19 cellular contexts compared by ENCODE assay signal in genomic region chr21:44778499-44778911, GRCh38. TPM values are rescaled to one million over a fixed set of nuclear protein-coding genes. Genes with fewer than 3 reads are reported as not detected.
DNase-seq lines count a peak whose midpoint lies in the region; ATAC-seq and TF ChIP-seq lines count a peak whose summit lies in the region.
"Had no signal": no experiment of that assay in that cellular context is flagged by ENCODE, and none has a peak within 500 bp of the region (broad histone marks: within the 10 kb centered on the region; RNA-seq: fewer than 3 reads in every experiment).

No MANE protein-coding gene starts in this region.

- no peak overlapping the region for H2BK5ac ChIP-seq in H9 (ENCODE audit: insufficient read length, low read length)

- no peak overlapping the region for H3K27ac ChIP-seq in BLaER1 treated with 17β-estradiol and CSF1 and Interleukin-3, amounts not matched to agents 10 nM and 100 nM
- no peak overlapping the region for H3K27ac ChIP-seq in H9 (ENCODE audit: insufficient read length, low read depth, low read length)
- peak overlapping the region; percentile 48; the same call in 1 of the 2 replicates for H3K27ac ChIP-seq in SJCRH30
- no peak overlapping the region for H3K27ac ChIP-seq in OCI-LY7 (ENCODE audit: low read depth, low read length, poor library complexity, severe bottlenecking)
- H3K27ac ChIP-seq in tibial artery = no peak overlapping the region
- H3K27ac ChIP-seq: body of pancreas, neural progenitor cell had no signal

- peak; percentile 97 for ATAC-seq in left colon
- ATAC-seq in HG02642 (IDR thresholded peaks at IDR 0.05; ENCODE audit: poor library complexity, unreplicated experiment) = no peak
- ATAC-seq: body of pancreas had no signal

- H3K4me2 ChIP-seq in BLaER1 treated with 17β-estradiol and CSF1 and Interleukin-3, amounts not matched to agents 10 nM and 100 nM = peak overlapping the region in 7 of 11 experiments; percentile 3 to 55 (median 27); a peak in 6 of 22 replicates
- no peak overlapping the region for H3K4me2 ChIP-seq in H9 (ENCODE audit: insufficient read depth, insufficient read length, low read length)
- no peak overlapping the region for H3K4me2 ChIP-seq in OCI-LY7 (ENCODE audit: low read length)
- H3K4me2 ChIP-seq: neural progenitor cell had no signal

- peaks cover 52 to 99% (median 81%) of the 10 kb centered on the region in 11 experiments for H4K20me1 ChIP-seq in BLaER1 treated with 17β-estradiol and CSF1 and Interleukin-3, amounts not matched to agents 10 nM and 100 nM
- no peaks in the 10 kb centered on the region for H4K20me1 ChIP-seq in H9 (ENCODE audit: control insufficient read depth, insufficient read depth, insufficient read length)
- peaks cover 12% of the 10 kb centered on the region; the same call in 1 of the 2 replicates for H4K20me1 ChIP-seq in OCI-LY7 (ENCODE audit: insufficient read depth, low read length)

- H4K8ac ChIP-seq in H9 (replicated peaks; ENCODE audit: insufficient read length, low read depth, low read length) = no peak overlapping the region

- H3K9ac ChIP-seq in BLaER1 treated with 17β-estradiol and CSF1 and Interleukin-3, amounts not matched to agents 10 nM and 100 nM = no peak overlapping the region; a peak in 1 of 22 replicates
- H3K9ac ChIP-seq in H9 (ENCODE audit: extremely low read depth, insufficient read length, low read length) = no peak overlapping the region
- H3K9ac ChIP-seq: neural progenitor cell had no signal

- H3K4me1 Mint-ChIP-seq in H9 = no peaks in the 10 kb centered on the region; a peak in 1 of 4 replicates

- no peak overlapping the region for H4K5ac ChIP-seq in H9 (ENCODE audit: insufficient read length, low read depth, low read length)

- no peak overlapping the region for H4K91ac ChIP-seq in H9 (ENCODE audit: insufficient read length, low read depth, low read length)

- no peak overlapping the region for H2AK5ac ChIP-seq in H9 (ENCODE audit: insufficient read length, low read length)

- CTCF ChIA-PET in OCI-LY7 (lab: Charles Lee; ENCODE audit: unreplicated experiment) = no interaction called here

- H3K79me2 ChIP-seq in H9 (ENCODE audit: insufficient read depth, low read length) (peaks cover 2% of the 10 kb centered on the region; the same call in 1 of the 2 replicates), OCI-LY7 (ENCODE audit: insufficient read depth, low read depth, low read length) (peaks cover 41% of the 10 kb centered on the region)

- BruUV-seq in OCI-LY7 (replicated peaks; lab: Mats Ljungman, UMichigan) = no TSS peak

- H2BK15ac ChIP-seq in H9 (ENCODE audit: low read depth, low read length) = no peak overlapping the region

- intact Hi-C loops in left colon (cut with DNase I, micrococcal nuclease) = no loop called here
- intact Hi-C loops in OCI-LY7 (cut with micrococcal nuclease; ENCODE audit: unreplicated experiment) = no loop called here
- intact Hi-C loops in tibial artery (cut with DNase I; ENCODE audit: low total_unique reads) = no loop called here

- H3K9me3 Mint-ChIP-seq in H9 = no peaks in the 10 kb centered on the region; a peak in 1 of 5 replicates
- H3K9me3 Mint-ChIP-seq: activated B cell treated with CpG ODN at 0.5 μM for 24 hours; activated naive CD4-positive, alpha-beta T cell treated with anti-CD3 and anti-CD28 coated beads, Interleukin-2, amount 10 ng/mL, durations not matched to agents 7 days and 5 days; dendritic cell treated with granulocyte-macrophage colony-stimulating factor and Interleukin-4, amounts not matched to agents 40 ng/mL and 50 ng/mL, for 4 days; memory B cell; neural progenitor cell had no signal

- no peak overlapping the region for H3K4me3 ChIP-seq in BLaER1 treated with 17β-estradiol and CSF1 and Interleukin-3, amounts not matched to agents 10 nM and 100 nM
- H3K4me3 ChIP-seq in SJCRH30 = no peak overlapping the region
- no peak overlapping the region for H3K4me3 ChIP-seq in OCI-LY7 (ENCODE audit: low read depth, low read length, poor library complexity, severe bottlenecking)
- H3K4me3 ChIP-seq in tibial artery = no peak overlapping the region
- H3K4me3 ChIP-seq: body of pancreas, neural progenitor cell had no signal

- H3K4me1 ChIP-seq in BLaER1 treated with 17β-estradiol and CSF1 and Interleukin-3, amounts not matched to agents 10 nM and 100 nM = peaks cover 23 to 50% (median 43%) of the 10 kb centered on the region in 10 experiments
- H3K4me1 ChIP-seq in H9 (ENCODE audit: insufficient read depth, low read length) = no peaks in the 10 kb centered on the region
- peaks cover 41% of the 10 kb centered on the region for H3K4me1 ChIP-seq in SJCRH30
- H3K4me1 ChIP-seq in OCI-LY7 (ENCODE audit: insufficient read depth, low read length, poor library complexity, severe bottlenecking) = no peaks in the 10 kb centered on the region
- peaks cover 0 to 5% (median 0%) of the 10 kb centered on the region in 4 donors for H3K4me1 ChIP-seq in tibial artery
- H3K4me1 ChIP-seq: neural progenitor cell had no signal

- H3K9me2 ChIP-seq in OCI-LY7 (ENCODE audit: insufficient read depth, low read length) = no peaks in the 10 kb centered on the region

- H3K27me3 ChIP-seq in BLaER1 treated with 17β-estradiol and CSF1 and Interleukin-3, amounts not matched to agents 10 nM and 100 nM = no peaks in the 10 kb centered on the region
- H3K27me3 ChIP-seq in H9 (ENCODE audit: insufficient read depth, low read length) (no peaks in the 10 kb centered on the region), SJCRH30 (no peaks in the 10 kb centered on the region), tibial artery (no peaks in the 10 kb centered on the region)
- H3K27me3 ChIP-seq: body of pancreas, neural progenitor cell had no signal

- H3K36me3 ChIP-seq in BLaER1 treated with 17β-estradiol and CSF1 and Interleukin-3, amounts not matched to agents 10 nM and 100 nM = peaks cover 75 to 98% (median 88%) of the 10 kb centered on the region in 11 experiments
- H3K36me3 ChIP-seq in SJCRH30 = peaks cover 60% of the 10 kb centered on the region
- peaks cover 91% of the 10 kb centered on the region for H3K36me3 ChIP-seq in OCI-LY7 (ENCODE audit: insufficient read depth, low read length)
- peaks cover 37 to 41% (median 40%) of the 10 kb centered on the region in 3 donors for H3K36me3 ChIP-seq in tibial artery

- no peak overlapping the region for H2AFZ ChIP-seq in H9 (ENCODE audit: low read length)
- H2AFZ ChIP-seq in OCI-LY7 (ENCODE audit: low read length) = no peak overlapping the region
- H2AFZ ChIP-seq: neural progenitor cell had no signal

- no peak overlapping the region for H2BK20ac ChIP-seq in H9 (ENCODE audit: low read depth, low read length, poor library complexity, severe bottlenecking)

- no peak overlapping the region for H3K14ac ChIP-seq in H9 (ENCODE audit: insufficient read depth, low read length)

- no peaks in the 10 kb centered on the region for H3K79me1 ChIP-seq in H9 (ENCODE audit: insufficient read depth, low read depth, low read length, poor library complexity, severe bottlenecking)

- DNase-seq in H9 (no peak), SJCRH30 (no peak), left colon (no peak), OCI-LY7 (ENCODE audit: low spot score) (no peak), amniotic stem cell (lab: John Stamatoyannopoulos, UW) (no peak), tibial artery (no peak)
- DNase-seq: activated B cell treated with CpG ODN at 0.5 μM for 24 hours; activated CD8-positive, alpha-beta memory T cell treated with anti-CD3 and anti-CD28 coated beads, Interleukin-2, amount 50 U/mL, for 4 hours; activated naive CD4-positive, alpha-beta T cell treated with anti-CD3 and anti-CD28 coated beads, Interleukin-2, amount 10 ng/mL, durations not matched to agents 7 days and 5 days; body of pancreas; H7; NCI-H2029 treated with DMSO at 0.1 percent for 48 hours; NCI-H526; substantia nigra had no signal

- TF ChIP-seq CTCF in H9 (conservative IDR thresholded peaks at IDR 0.05) = no peak
- no peak for TF ChIP-seq CTCF in OCI-LY7 (conservative IDR thresholded peaks at IDR 0.05; ENCODE audit: low read length)
- TF ChIP-seq CTCF in tibial artery (IDR thresholded peaks at IDR 0.05) = no peak

- H3K27ac Mint-ChIP-seq in H9 = peak overlapping the region in 2 of 3 experiments; percentile 6 to 25; a peak in 3 of 7 replicates
- H3K27ac Mint-ChIP-seq: activated B cell treated with CpG ODN at 0.5 μM for 24 hours; activated naive CD4-positive, alpha-beta T cell treated with anti-CD3 and anti-CD28 coated beads, Interleukin-2, amount 10 ng/mL, durations not matched to agents 7 days and 5 days; dendritic cell treated with granulocyte-macrophage colony-stimulating factor and Interleukin-4, amounts not matched to agents 40 ng/mL and 50 ng/mL, for 4 days; memory B cell; neural progenitor cell had no signal

- no peaks in the 10 kb centered on the region for H3K27me3 Mint-ChIP-seq in H9 (ENCODE audit: low read depth)
- H3K27me3 Mint-ChIP-seq: activated B cell treated with CpG ODN at 0.5 μM for 24 hours; activated naive CD4-positive, alpha-beta T cell treated with anti-CD3 and anti-CD28 coated beads, Interleukin-2, amount 10 ng/mL, durations not matched to agents 7 days and 5 days; dendritic cell treated with granulocyte-macrophage colony-stimulating factor and Interleukin-4, amounts not matched to agents 40 ng/mL and 50 ng/mL, for 4 days; memory B cell had no signal

- H3K4me3 Mint-ChIP-seq in H9 = no peak overlapping the region
- H3K4me3 Mint-ChIP-seq: activated B cell treated with CpG ODN at 0.5 μM for 24 hours; activated naive CD4-positive, alpha-beta T cell treated with anti-CD3 and anti-CD28 coated beads, Interleukin-2, amount 10 ng/mL, durations not matched to agents 7 days and 5 days; dendritic cell treated with granulocyte-macrophage colony-stimulating factor and Interleukin-4, amounts not matched to agents 40 ng/mL and 50 ng/mL, for 4 days; memory B cell; neural progenitor cell had no signal

- no CpG with 5 or more reads among the region's 8 CpGs for WGBS in H9 (ENCODE audit: extremely low coverage, insufficient read length, low lambda C conversion rate)

- no peaks in the 10 kb centered on the region for H3K23me2 ChIP-seq in H9 (ENCODE audit: insufficient read length, low read depth, low read length, poor library complexity, severe bottlenecking)

- H2BK12ac ChIP-seq in H9 (ENCODE audit: insufficient read length, low read depth, low read length) = no peak overlapping the region

- H3K4ac ChIP-seq in H9 (ENCODE audit: low read depth, low read length) = no peak overlapping the region

- H3K36me3 Mint-ChIP-seq in H9 (ENCODE audit: insufficient read depth in 1 of 3, low read depth in 3 of 3) = peaks cover 22 to 67% (median 41%) of the 10 kb centered on the region in 3 experiments

- no peak overlapping the region for H3T11ph ChIP-seq in H9 (ENCODE audit: low read length)

- H2BK120ac ChIP-seq in H9 (ENCODE audit: low read depth, low read length, poor library complexity, severe bottlenecking) = no peak overlapping the region

- H3K18ac ChIP-seq in H9 (ENCODE audit: insufficient read length, low read depth, low read length) = no peak overlapping the region

- POLR2A ChIA-PET in OCI-LY7 (lab: Charles Lee) = no interaction called here

- H3K56ac ChIP-seq in H9 (ENCODE audit: insufficient read length, low read depth, low read length) = no peak overlapping the region

- no peak overlapping the region for H3K23ac ChIP-seq in H9 (ENCODE audit: insufficient read length, low read depth, low read length)

- H3K9me3 ChIP-seq in BLaER1 treated with 17β-estradiol and CSF1 and Interleukin-3, amounts not matched to agents 10 nM and 100 nM (replicated peaks in 1 of 11) = 0 out of 22 replicates have a peak, but pooled peaks cover 0 to 4% (median 0%) of the 10 kb centered on the region in 11 experiments
- H3K9me3 ChIP-seq in H9 (ENCODE audit: control insufficient read depth, low read depth, low read length) = no peaks in the 10 kb centered on the region
- peaks cover 8% of the 10 kb centered on the region for H3K9me3 ChIP-seq in SJCRH30 (replicated peaks)
- H3K9me3 ChIP-seq in OCI-LY7 (ENCODE audit: low read length) = no peaks in the 10 kb centered on the region
- H3K9me3 ChIP-seq in tibial artery = no peaks in the 10 kb centered on the region
- H3K9me3 ChIP-seq: body of pancreas had no signal

RNA-seq across cellular contexts. Expression of gene UBE2G2, which starts 23.1 kb away (rescaled TPM):
- 106 and 121 TPM in 2 replicates for total RNA-seq in H9 (2021)
- 79.5 and 90.5 TPM in 2 replicates for total RNA-seq in SJCRH30 (2014; rRNA removed; shearing (Covaris generic))
- total RNA-seq in left colon = 10 to 100 TPM; 56.7 to 79.4 TPM
- 104 and 121 TPM in 2 replicates for total RNA-seq in OCI-LY7 (2014; rRNA removed; shearing (Covaris generic))
- 137 and 141 TPM in 2 replicates for total RNA-seq in OCI-LY7 (2022)

RNA-seq across cellular contexts. Expression of gene SUMO3, which starts 39.4 kb away (rescaled TPM):
- total RNA-seq in H9 (2021) (82.9 and 85.7 TPM in 2 replicates), left colon (10 to 100 TPM; 67.3 to 73.2 TPM), OCI-LY7 (2022) (85.5 and 94.6 TPM in 2 replicates)
- total RNA-seq in SJCRH30 (2014; rRNA removed; shearing (Covaris generic)) = 70.3 and 76.9 TPM in 2 replicates
- total RNA-seq in OCI-LY7 (2014; rRNA removed; shearing (Covaris generic)) = 59.5 and 60.3 TPM in 2 replicates

Comparison
In these comparisons a context has a peak if more than half of its experiments do, and no peak if none do; other contexts are left out.
1. H3K4me2 ChIP-seq: peak in BLaER1 treated with 17β-estradiol and CSF1 and Interleukin-3, amounts not matched to agents 10 nM and 100 nM (7 of 11); none in H9 (single experiment) and OCI-LY7 (single experiment).